In genomic region chr3:130393594-130393993, GRCh38 we compare ENCODE assay signal across 27 cellular contexts. TPM values are rescaled to one million over a fixed set of nuclear protein-coding genes. Genes with fewer than 3 reads are reported as not detected.
"Had no signal": no experiment of that assay in that cellular context is flagged by ENCODE, and none has a peak within 500 bp of the region (broad histone marks: within the 10 kb centered on the region; RNA-seq: fewer than 3 reads in every experiment).

No MANE protein-coding gene starts in this region.

- ATAC-seq: foreskin keratinocyte, gastroesophageal sphincter, heart left ventricle, left colon, left lung, left ventricle myocardium superior, mucosa of descending colon had no signal

- H2AFZ ChIP-seq: hepatocyte had no signal

- H3K4me1 ChIP-seq: foreskin keratinocyte, gastroesophageal sphincter, heart left ventricle, left lung had no signal

- H3K79me2 ChIP-seq: hepatocyte had no signal

- H3K4me3 ChIP-seq: coronary artery, dorsolateral prefrontal cortex, esophagus muscularis mucosa, gastroesophageal sphincter, heart left ventricle, hepatocyte, left lung, lung, mucosa of descending colon had no signal

- H3K9me3 ChIP-seq: esophagus muscularis mucosa, gastroesophageal sphincter, heart left ventricle, left lung, mucosa of descending colon had no signal

- H3K36me3 ChIP-seq: esophagus muscularis mucosa, gastroesophageal sphincter, heart left ventricle, left lung had no signal

- H3K4me2 ChIP-seq: hepatocyte had no signal

- H3K27ac ChIP-seq: coronary artery, dorsolateral prefrontal cortex, esophagus muscularis mucosa, foreskin keratinocyte, gastroesophageal sphincter, heart left ventricle, hepatocyte, left lung had no signal

- DNase-seq: dermis blood vessel endothelial cell; dorsolateral prefrontal cortex; effector CD4-positive, alpha-beta T cell; effector memory CD4-positive, alpha-beta T cell; foreskin keratinocyte; heart left ventricle; hypothalamus; immature natural killer cell; islet precursor cell; kidney; kidney glomerular epithelial cell; left colon; left lung; left ventricle myocardium superior; mammary epithelial cell; mucosa of descending colon; naive B cell had no signal

- H3K27me3 ChIP-seq: dorsolateral prefrontal cortex, esophagus muscularis mucosa, foreskin keratinocyte, gastroesophageal sphincter, heart left ventricle, hepatocyte, left lung had no signal

RNA-seq across cellular contexts. Expression of gene COL6A5, which starts 48.1 kb away (rescaled TPM):
- total RNA-seq: chondrocyte, dermis blood vessel endothelial cell, endothelial cell of umbilical vein, epithelial cell of proximal tubule, esophagus muscularis mucosa, foreskin keratinocyte, left ventricle myocardium superior, mammary epithelial cell, mesenteric fat pad, myocyte had no signal
- polyA plus RNA-seq: endothelial cell of umbilical vein, foreskin keratinocyte, heart left ventricle, immature natural killer cell, mammary epithelial cell had no signal
